1 cellular context compared by ENCODE assay signal in the genomic region with DNA sequence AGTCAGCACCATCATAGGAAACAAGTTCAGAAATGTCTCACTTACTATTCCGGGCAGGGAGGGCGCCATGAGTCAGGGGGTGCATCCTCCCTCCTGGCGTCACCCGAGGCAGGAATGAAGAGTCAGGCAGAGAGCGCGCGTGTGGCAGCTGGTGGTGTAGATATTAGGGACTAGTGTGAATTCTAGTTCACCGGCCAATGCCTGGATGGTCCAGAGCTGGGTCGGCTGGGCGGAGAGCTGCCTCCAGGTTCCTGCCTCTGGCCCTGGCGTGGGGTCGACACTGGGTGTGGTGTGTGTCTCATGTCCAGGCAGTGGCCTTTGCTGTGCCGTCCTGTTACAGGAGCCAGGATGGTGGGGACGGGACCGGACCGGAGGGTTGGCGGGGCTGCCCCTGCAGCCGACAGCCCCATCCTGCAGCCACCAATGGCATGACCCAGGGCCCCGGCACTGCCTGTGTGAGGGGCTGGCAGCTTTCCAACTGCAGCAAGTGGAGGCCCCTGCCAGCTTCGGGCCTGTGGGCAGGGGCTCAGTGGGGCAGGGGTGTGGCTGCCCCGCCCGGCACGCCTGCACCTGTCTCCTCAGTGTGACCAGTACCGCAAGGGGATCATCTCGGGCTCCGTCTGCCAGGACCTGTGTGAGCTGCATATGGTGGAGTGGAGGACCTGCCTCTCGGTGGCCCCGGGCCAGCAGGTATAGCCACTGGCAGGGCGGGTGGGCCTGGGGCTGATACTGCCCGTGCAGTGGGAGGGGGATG.
TF ChIP-seq lines count a peak whose summit lies in the region.

No MANE protein-coding gene starts in this region.

TF ChIP-seq in GM12878, 131 proteins besides CTCF, POLR2A, EP300 and RAD21:
- TF ChIP-seq GABPA (IDR thresholded peaks at IDR 0.05; ENCODE audit: low read depth) (no peak), ZBED1 (IDR thresholded peaks at IDR 0.05; ENCODE audit: borderline replicate concordance) (0 out of 2 replicates have a peak, but pooled peaks have one; percentile 26)
